ENCODE assay signal across 32 cellular contexts in genomic region chr4:145635630-145636029, GRCh38. TPM values are rescaled to one million over a fixed set of nuclear protein-coding genes. Genes with fewer than 3 reads are reported as not detected.
"Had no signal": no experiment of that assay in that cellular context is flagged by ENCODE, and none has a peak within 500 bp of the region (broad histone marks: within the 10 kb centered on the region; RNA-seq: fewer than 3 reads in every experiment).

No MANE protein-coding gene starts in this region.

- H3K9me3 Mint-ChIP-seq: activated naive CD4-positive, alpha-beta T cell treated with anti-CD3 and anti-CD28 coated beads, Interleukin-2, amount 50 U/mL, for 72 hours; activated naive CD8-positive, alpha-beta T cell treated with anti-CD3 and anti-CD28 coated beads, Interleukin-2, amount 50 U/mL, for 24 hours; activated T-cell treated with anti-CD3 and anti-CD28 coated beads, Interleukin-2, amount 50 U/mL, for 4 hours; T-helper 1 cell treated with Interleukin-12 subunit alpha and Interleukin-12 subunit beta and Interleukin-4 antibody, amounts not matched to agents 30 μg/mL and 1 μg/mL, for 36 hours had no signal

- DNase-seq: activated CD4-positive, alpha-beta T cell treated with anti-CD3 and anti-CD28 coated beads for 48 hours; activated CD4-positive, alpha-beta T cell treated with anti-CD3 and anti-CD28 coated beads, Interleukin-2, amount 50 U/mL, for 48 hours; activated CD4-positive, CD25-positive, alpha-beta regulatory T cell treated with anti-CD3 and anti-CD28 coated beads, Interleukin-2, amount 50 U/mL, for 72 hours; activated effector memory CD4-positive, alpha-beta T cell treated with anti-CD3 and anti-CD28 coated beads, Interleukin-2, amount 50 U/mL, for 16 hours; activated naive CD4-positive, alpha-beta T cell treated with Interleukin-2 at 50 U/mL for 16 hours; activated naive CD8-positive, alpha-beta T cell treated with anti-CD3 and anti-CD28 coated beads, Interleukin-2, amount 50 U/mL, for 24 hours; activated T-cell treated with anti-CD3 and anti-CD28 coated beads, Interleukin-2, amount 50 U/mL, for 4 hours; amniotic stem cell; body of pancreas; central memory CD4-positive, alpha-beta T cell; NCI-H1092; NCI-H1417; NCI-H1930; NCI-H2107; NCI-H2171 treated with DMSO at 0.1 percent for 48 hours; NCI-H226; NCI-H526; NCI-H774; OCI-M1; RPMI8226; SJCRH30; SK-N-SH; SW 1271 had no signal

- H3K27ac ChIP-seq: ascending aorta, body of pancreas, SJCRH30 had no signal

- H3K27me3 Mint-ChIP-seq: activated naive CD8-positive, alpha-beta T cell treated with anti-CD3 and anti-CD28 coated beads, Interleukin-2, amount 50 U/mL, for 24 hours had no signal

- H3K27me3 ChIP-seq: ascending aorta, body of pancreas, SJCRH30 had no signal

- H3K27ac Mint-ChIP-seq: activated naive CD8-positive, alpha-beta T cell treated with anti-CD3 and anti-CD28 coated beads, Interleukin-2, amount 50 U/mL, for 24 hours; T-helper 1 cell treated with Interleukin-12 subunit alpha and Interleukin-12 subunit beta and Interleukin-4 antibody, amounts not matched to agents 30 μg/mL and 1 μg/mL, for 36 hours had no signal

- H3K9me2 ChIP-seq: SK-N-SH had no signal

- H3K4me1 ChIP-seq: SJCRH30 had no signal

- H3K4me3 ChIP-seq: ascending aorta, body of pancreas, SJCRH30 had no signal

- H3K9ac ChIP-seq: SK-N-SH had no signal

- H3K36me3 ChIP-seq: SJCRH30 had no signal

- H3K4me2 ChIP-seq: SK-N-SH had no signal

- H3K4me3 Mint-ChIP-seq: activated naive CD8-positive, alpha-beta T cell treated with anti-CD3 and anti-CD28 coated beads, Interleukin-2, amount 50 U/mL, for 24 hours; activated T-cell treated with anti-CD3 and anti-CD28 coated beads, Interleukin-2, amount 50 U/mL, for 4 hours; T-helper 1 cell treated with Interleukin-12 subunit alpha and Interleukin-12 subunit beta and Interleukin-4 antibody, amounts not matched to agents 30 μg/mL and 1 μg/mL, for 36 hours had no signal

- ATAC-seq: activated naive CD4-positive, alpha-beta T cell treated with anti-CD3 and anti-CD28 coated beads, Interleukin-2, amount 50 U/mL, for 72 hours; activated naive CD8-positive, alpha-beta T cell treated with anti-CD3 and anti-CD28 coated beads, Interleukin-2, amount 50 U/mL, for 24 hours; activated T-cell treated with anti-CD3 and anti-CD28 coated beads, Interleukin-2, amount 50 U/mL, for 4 hours; body of pancreas; Panc1; Right ventricle myocardium inferior had no signal

- H3K9me3 ChIP-seq: ascending aorta, body of pancreas, SJCRH30, SK-N-SH had no signal

RNA-seq across cellular contexts. Expression of gene C4orf51, which starts 44.3 kb away (rescaled TPM):
- total RNA-seq: activated naive CD4-positive, alpha-beta T cell treated with anti-CD3 and anti-CD28 coated beads, Interleukin-2, amount 50 U/mL, for 72 hours; activated T-cell treated with anti-CD3 and anti-CD28 coated beads, Interleukin-2, amount 50 U/mL, for 4 hours; ascending aorta; body of pancreas; bronchial epithelial cell; chondrocyte; M059J; NCI-H460; Right ventricle myocardium inferior; SJCRH30 had no signal
